In the genomic region with DNA sequence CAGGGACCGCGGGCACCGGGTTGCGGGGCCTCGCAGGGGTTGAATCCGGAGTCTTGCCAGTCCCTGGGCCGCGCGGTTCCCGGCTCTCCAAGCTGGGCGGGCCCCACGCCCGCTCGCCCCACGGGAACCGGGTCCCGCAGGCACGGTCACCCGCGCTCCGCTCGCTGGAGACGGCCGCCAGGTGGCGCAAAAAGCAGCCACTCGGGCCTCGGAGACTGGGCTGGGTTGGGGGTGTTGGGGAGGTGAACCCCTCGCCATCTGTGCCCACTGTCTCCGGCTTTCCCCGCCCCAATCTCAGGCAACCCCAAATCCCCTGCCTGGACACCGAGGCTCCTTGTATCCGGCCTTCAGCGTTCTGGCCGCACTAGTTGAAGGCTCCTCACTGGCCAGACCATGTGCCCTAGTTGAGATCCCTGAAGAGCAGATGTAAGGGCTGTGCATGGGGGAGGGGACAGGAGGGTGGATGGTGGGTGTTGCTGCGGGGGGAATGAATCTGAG, we compare ENCODE assay signal across 8 cellular contexts. TPM values are rescaled to one million over a fixed set of nuclear protein-coding genes. Genes with fewer than 3 reads are reported as not detected.
DNase-seq lines count a peak whose midpoint lies in the region; ATAC-seq and TF ChIP-seq lines count a peak whose summit lies in the region.

No MANE protein-coding gene starts in this region.

- 1 to 2% (median 1%) methylated on average over 22 to 35 of the region's 35 CpGs for WGBS in psoas muscle, 3 donors

- ATAC-seq in activated naive CD4-positive, alpha-beta T cell treated with anti-CD3 and anti-CD28 coated beads, Interleukin-2, amount 50 U/mL, for 72 hours = peak; percentile 60
- ATAC-seq in psoas muscle = peak in 2 of 4 donors; percentile 23 to 24
- ATAC-seq in HG02852 (IDR thresholded peaks at IDR 0.05; ENCODE audit: unreplicated experiment) = no peak
- ATAC-seq in HG03439 (IDR thresholded peaks at IDR 0.05; ENCODE audit: unreplicated experiment) = no peak

- H2AFZ ChIP-seq in OCI-LY3 (ENCODE audit: low read depth, low read length) = no peak overlapping the region

- H3K36me3 ChIP-seq in OCI-LY3 (replicated peaks; ENCODE audit: low read depth, low read length) (no peaks in the 10 kb centered on the region), left ventricle myocardium inferior (no peaks in the 10 kb centered on the region), psoas muscle (ENCODE audit: insufficient read depth in 1 of 2, low read depth in 1 of 2) (no peaks in the 10 kb centered on the region)

- H3K9me3 ChIP-seq in OCI-LY3 (ENCODE audit: insufficient read depth, low read length) = no peaks in the 10 kb centered on the region
- H3K9me3 ChIP-seq in left ventricle myocardium inferior (replicated peaks) = no peaks in the 10 kb centered on the region
- H3K9me3 ChIP-seq in psoas muscle = no peaks in the 10 kb centered on the region

- H3K4me1 ChIP-seq in OCI-LY3 (ENCODE audit: low read length) = peaks cover 4% of the 10 kb centered on the region; the same call in 1 of the 2 replicates
- H3K4me1 ChIP-seq in left ventricle myocardium inferior = peaks cover 31% of the 10 kb centered on the region
- peaks cover 16% of the 10 kb centered on the region for H3K4me1 ChIP-seq in psoas muscle

- no peaks in the 10 kb centered on the region for H4K20me1 ChIP-seq in OCI-LY3 (ENCODE audit: insufficient read depth, low read length)

- TF ChIP-seq CTCF in GM10248 (IDR thresholded peaks at IDR 0.05; ENCODE audit: control extremely low read depth, extremely low read depth, low read depth, missing control alignments) (peak; percentile 79), OCI-LY3 (IDR thresholded peaks at IDR 0.05; ENCODE audit: low read depth, low read length) (peak; percentile 52), left ventricle myocardium inferior (IDR thresholded peaks at IDR 0.05; ENCODE audit: borderline replicate concordance) (peak; percentile 80), psoas muscle (IDR thresholded peaks at IDR 0.05) (peak; percentile 73)

- no peak overlapping the region for H3K9ac ChIP-seq in OCI-LY3 (ENCODE audit: low read length)

- no peak overlapping the region for H3K27ac ChIP-seq in OCI-LY3 (ENCODE audit: low read length)
- H3K27ac ChIP-seq in left ventricle myocardium inferior (replicated peaks) = no peak overlapping the region
- no peak overlapping the region for H3K27ac ChIP-seq in psoas muscle

- H3K4me3 ChIP-seq in OCI-LY3 (ENCODE audit: low read length) (no peak overlapping the region), left ventricle myocardium inferior (peak overlapping the region; percentile 65), psoas muscle (peak overlapping the region; percentile 45)

- H3K27me3 ChIP-seq in OCI-LY3 (ENCODE audit: low read depth, low read length) (peaks cover 2% of the 10 kb centered on the region; the same call in 1 of the 2 replicates), left ventricle myocardium inferior (ENCODE audit: low read depth) (peaks cover 97% of the 10 kb centered on the region), psoas muscle (ENCODE audit: insufficient read depth in 3 of 3, low read length in 2 of 3) (peaks cover 0 to 6% (median 0%) of the 10 kb centered on the region in 3 donors)

- H3K36me3 Mint-ChIP-seq in activated naive CD4-positive, alpha-beta T cell treated with anti-CD3 and anti-CD28 coated beads, Interleukin-2, amount 50 U/mL, for 72 hours = peaks cover 0 to 6% of the 10 kb centered on the region in 2 donors

- no peak overlapping the region for H3K4me2 ChIP-seq in OCI-LY3 (ENCODE audit: low read length)

- intact Hi-C loops in left ventricle myocardium inferior (cut with micrococcal nuclease) (loop anchor here (5.0 kb wide), 1 partner anchor 160 kb away; no protein-coding TSS in a partner anchor), psoas muscle (cut with DNase I) (loop anchor here (1.0 to 5.0 kb wide), 3 partner anchors 70 to 180 kb away; no protein-coding TSS in a partner anchor)

- POLR2A ChIA-PET in GM10248 (lab: Yijun Ruan, JAX) = interaction anchor here (0.5 kb wide), 1 partner anchor 836 kb away, joined by 6 read pairs; no protein-coding TSS in a partner anchor

- no peaks in the 10 kb centered on the region for H3K79me2 ChIP-seq in OCI-LY3 (ENCODE audit: low read length)

- H3K27ac Mint-ChIP-seq in activated naive CD4-positive, alpha-beta T cell treated with anti-CD3 and anti-CD28 coated beads, Interleukin-2, amount 50 U/mL, for 72 hours = no peak overlapping the region

- no peaks in the 10 kb centered on the region for H3K9me3 Mint-ChIP-seq in activated naive CD4-positive, alpha-beta T cell treated with anti-CD3 and anti-CD28 coated beads, Interleukin-2, amount 50 U/mL, for 72 hours

- peak; percentile 74 for DNase-seq in GM10248 (ENCODE audit: extremely low spot score)
- DNase-seq in activated naive CD4-positive, alpha-beta T cell treated with anti-CD3 and anti-CD28 coated beads, Interleukin-2, amount 50 U/mL, for 72 hours (ENCODE audit: low spot score in 2 of 2) = peak in 1 of 2 donors; percentile 76
- DNase-seq in left ventricle myocardium inferior = peak; percentile 44
- DNase-seq in psoas muscle = peak; percentile 75 to 77
- no peak for DNase-seq in NCI-H2107 (lab: John Stamatoyannopoulos, UW)

- CTCF ChIA-PET in GM10248 (lab: Yijun Ruan, JAX) = interaction anchor here (2.3 kb wide), 1 partner anchor 296 kb away, joined by 6 read pairs; no protein-coding TSS in a partner anchor

RNA-seq across cellular contexts. Expression of gene ACHE, which starts 1.5 kb away (rescaled TPM):
- total RNA-seq in activated naive CD4-positive, alpha-beta T cell treated with anti-CD3 and anti-CD28 coated beads, Interleukin-2, amount 50 U/mL, for 72 hours = under 1 TPM in 1 of 2 donors, not detected in 1; 0.12 TPM
- total RNA-seq in left ventricle myocardium inferior (0.49 TPM), psoas muscle (10 to 100 TPM; 21.4 to 99.2 (median 36.8) TPM)
- polyA plus RNA-seq in psoas muscle = 10 to 100 TPM; 10.7 to 23.8 (median 14.2) TPM

RNA-seq across cellular contexts. Expression of gene UFSP1, which starts 7.6 kb away (rescaled TPM):
- 1 to 10 TPM in 1 of 2 donors, under 1 TPM in 1; 0.77 to 2.4 TPM for total RNA-seq in activated naive CD4-positive, alpha-beta T cell treated with anti-CD3 and anti-CD28 coated beads, Interleukin-2, amount 50 U/mL, for 72 hours
- 2.4 TPM for total RNA-seq in left ventricle myocardium inferior
- 1 to 10 TPM; 2.5 to 8.0 (median 6.0) TPM for total RNA-seq in psoas muscle
- polyA plus RNA-seq in psoas muscle = 1 to 10 TPM; 3.7 to 7.6 (median 4.3) TPM

RNA-seq across cellular contexts. Expression of gene SRRT, which starts 22.3 kb away (rescaled TPM):
- total RNA-seq in activated naive CD4-positive, alpha-beta T cell treated with anti-CD3 and anti-CD28 coated beads, Interleukin-2, amount 50 U/mL, for 72 hours = 100 to 1,000 TPM; 205 to 242 TPM
- 51.3 TPM for total RNA-seq in left ventricle myocardium inferior
- 10 to 100 TPM; 46.8 to 79.8 (median 61.0) TPM for total RNA-seq in psoas muscle
- polyA plus RNA-seq in psoas muscle = 10 to 100 TPM; 48.2 to 58.1 (median 51.2) TPM

RNA-seq across cellular contexts. Expression of gene TRIP6, which starts 30.0 kb away (rescaled TPM):
- 10 to 100 TPM; 34.4 to 39.2 TPM for total RNA-seq in activated naive CD4-positive, alpha-beta T cell treated with anti-CD3 and anti-CD28 coated beads, Interleukin-2, amount 50 U/mL, for 72 hours
- total RNA-seq in left ventricle myocardium inferior (11.7 TPM), psoas muscle (1 to 10 TPM; 5.0 to 8.8 (median 6.8) TPM)
- polyA plus RNA-seq in psoas muscle = 1 to 10 TPM; 4.3 to 7.1 (median 5.3) TPM

RNA-seq across cellular contexts. Expression of gene SLC12A9, which starts 44.6 kb away (rescaled TPM):
- 10 to 100 TPM; 16.7 to 27.7 TPM for total RNA-seq in activated naive CD4-positive, alpha-beta T cell treated with anti-CD3 and anti-CD28 coated beads, Interleukin-2, amount 50 U/mL, for 72 hours
- total RNA-seq in left ventricle myocardium inferior (10.9 TPM), psoas muscle (1 to 10 TPM; 2.9 to 4.7 (median 3.9) TPM)
- polyA plus RNA-seq in psoas muscle = 1 to 10 TPM; 2.2 to 3.3 (median 2.5) TPM

Comparison
In these comparisons a context has a peak if more than half of its experiments do, and no peak if none do; other contexts are left out.
1. ATAC-seq: peak in activated naive CD4-positive, alpha-beta T cell treated with anti-CD3 and anti-CD28 coated beads, Interleukin-2, amount 50 U/mL, for 72 hours (2 of 2); none in HG02852 (single experiment) and HG03439 (single experiment).
2. RNA of gene ACHE, which starts 1.5 kb away (total RNA-seq): 21.4 to 99.2 TPM in psoas muscle; 0.49 TPM in left ventricle myocardium inferior (single experiment) and 0.12 TPM in activated naive CD4-positive, alpha-beta T cell treated with anti-CD3 and anti-CD28 coated beads, Interleukin-2, amount 50 U/mL, for 72 hours; every median in the first group is over 10 times any median in the second.
3. Peak in every context shown above with its lines, with median percentiles within 50 percentile points of each other: CTCF ChIP-seq.